Comparison of ENCODE assay signal across 8 cellular contexts in genomic region chr12:754871-755562, GRCh38. TPM values are rescaled to one million over a fixed set of nuclear protein-coding genes. Genes with fewer than 3 reads are reported as not detected.
DNase-seq lines count a peak whose midpoint lies in the region; ATAC-seq, FAIRE-seq and TF ChIP-seq lines count a peak whose summit lies in the region.

No MANE protein-coding gene starts in this region.

- intact Hi-C loops in A673 (cut with micrococcal nuclease; ENCODE audit: unreplicated experiment) = loop anchor here (5.0 to 10.0 kb wide), 2 partner anchors 57 to 840 kb away; partner anchors contain the start of gene FBXL14
- intact Hi-C loops in activated T-helper 2 cell treated with anti-CD3 and anti-CD28 coated beads, Interferon-gamma antibody, Interleukin-2, Interleukin-4, amounts not matched to agents 10 μg/mL and 5 μg/mL and 100 μg/mL, durations not matched to agents 14 hours and 24 hours and 36 hours (cut with micrococcal nuclease) = loop anchor here (10.0 kb wide), 1 partner anchor 940 kb away; the partner anchor contains the start of gene ADIPOR2

- H3K27me3 ChIP-seq in A673 (replicated peaks; ENCODE audit: insufficient read depth, low read depth, low read length, poor library complexity) = no peaks in the 10 kb centered on the region

- H3K36me3 Mint-ChIP-seq in activated T-helper 2 cell treated with anti-CD3 and anti-CD28 coated beads, Interferon-gamma antibody, Interleukin-2, Interleukin-4, amounts not matched to agents 10 μg/mL and 5 μg/mL and 100 μg/mL, durations not matched to agents 14 hours and 24 hours and 36 hours (ENCODE audit: low read depth) = peaks cover 44% of the 10 kb centered on the region

- ATAC-seq in GM18511 (IDR thresholded peaks at IDR 0.05; ENCODE audit: unreplicated experiment) = no peak

- H3K4me1 ChIP-seq in A673 (ENCODE audit: insufficient read depth, low read length, poor library complexity, severe bottlenecking) = peaks cover 18% of the 10 kb centered on the region

- H3K27ac ChIP-seq in A673 (ENCODE audit: low read depth, low read length, poor library complexity, severe bottlenecking) (no peak overlapping the region), skin epidermis (peak overlapping the region in 19 of 21 experiments; percentile 50 to 99 (median 98))

- POLR2A ChIA-PET in A673 (lab: Charles Lee; ENCODE audit: low non-redundant PET) = no interaction called here

- peaks cover 35% of the 10 kb centered on the region for H3K4me1 Mint-ChIP-seq in activated T-helper 2 cell treated with anti-CD3 and anti-CD28 coated beads, Interferon-gamma antibody, Interleukin-2, Interleukin-4, amounts not matched to agents 10 μg/mL and 5 μg/mL and 100 μg/mL, durations not matched to agents 14 hours and 24 hours and 36 hours (ENCODE audit: low read depth)

- no peaks in the 10 kb centered on the region for H3K9me3 Mint-ChIP-seq in activated T-helper 2 cell treated with anti-CD3 and anti-CD28 coated beads, Interferon-gamma antibody, Interleukin-2, Interleukin-4, amounts not matched to agents 10 μg/mL and 5 μg/mL and 100 μg/mL, durations not matched to agents 14 hours and 24 hours and 36 hours

- FAIRE-seq in G401.6 (lab: Jason Lieb, UNC) = peak; percentile 49

- peak; percentile 38; the same call in 1 of the 2 replicates for TF ChIP-seq CTCF in A673 (conservative IDR thresholded peaks at IDR 0.05; ENCODE audit: low read depth, low read length)

- peak overlapping the region; percentile 89 for H3K27ac Mint-ChIP-seq in activated T-helper 2 cell treated with anti-CD3 and anti-CD28 coated beads, Interferon-gamma antibody, Interleukin-2, Interleukin-4, amounts not matched to agents 10 μg/mL and 5 μg/mL and 100 μg/mL, durations not matched to agents 14 hours and 24 hours and 36 hours

- CTCF ChIA-PET in A673 (lab: Charles Lee) = no interaction called here

- no peaks in the 10 kb centered on the region for H3K36me3 ChIP-seq in A673 (ENCODE audit: insufficient read depth, low read length, poor library complexity, severe bottlenecking)

- no TSS peak for BruUV-seq in A673 (replicated peaks; lab: Mats Ljungman, UMichigan)

- DNase-seq in A673 (ENCODE audit: low spot score) (peak; percentile 62), NCI-H2171 (lab: John Stamatoyannopoulos, UW) (peak; percentile 47), hepatic stellate cell (ENCODE audit: low spot score) (peak; percentile 74), UCSD-AML1 (lab: John Stamatoyannopoulos, UW; ENCODE audit: unreplicated experiment) (no peak)
- no peak for DNase-seq in activated T-helper 2 cell treated with anti-CD3 and anti-CD28 coated beads, Interferon-gamma antibody, Interleukin-2, Interleukin-4, amounts not matched to agents 10 μg/mL and 5 μg/mL and 100 μg/mL, durations not matched to agents 14 hours and 24 hours and 36 hours (ENCODE audit: low spot score)

- H3K4me3 ChIP-seq in A673 (ENCODE audit: low read depth, low read length, poor library complexity, severe bottlenecking) (peak overlapping the region; percentile 92), skin epidermis (peak overlapping the region; percentile 57 to 91 (median 90))

- H3K4me3 Mint-ChIP-seq in activated T-helper 2 cell treated with anti-CD3 and anti-CD28 coated beads, Interferon-gamma antibody, Interleukin-2, Interleukin-4, amounts not matched to agents 10 μg/mL and 5 μg/mL and 100 μg/mL, durations not matched to agents 14 hours and 24 hours and 36 hours (ENCODE audit: low read depth) = peak overlapping the region; percentile 96

- no peaks in the 10 kb centered on the region for H3K9me3 ChIP-seq in A673 (ENCODE audit: low read depth, low read length, poor library complexity, severe bottlenecking)

- H3K27me3 Mint-ChIP-seq in activated T-helper 2 cell treated with anti-CD3 and anti-CD28 coated beads, Interferon-gamma antibody, Interleukin-2, Interleukin-4, amounts not matched to agents 10 μg/mL and 5 μg/mL and 100 μg/mL, durations not matched to agents 14 hours and 24 hours and 36 hours (ENCODE audit: low read depth) = no peaks in the 10 kb centered on the region

RNA-seq across cellular contexts. Expression of gene WNK1, which starts 2.6 kb away (rescaled TPM):
- total RNA-seq in A673 (2021) = 155 and 161 TPM in 2 replicates
- total RNA-seq in activated T-helper 2 cell treated with anti-CD3 and anti-CD28 coated beads, Interferon-gamma antibody, Interleukin-2, Interleukin-4, amounts not matched to agents 10 μg/mL and 5 μg/mL and 100 μg/mL, durations not matched to agents 14 hours and 24 hours and 36 hours = 146 and 157 TPM in 2 replicates

Comparison
In these comparisons a context has a peak if more than half of its experiments do, and no peak if none do; other contexts are left out.
1. DNase-seq: peak in A673 (single experiment), NCI-H2171 (single experiment) and hepatic stellate cell (single experiment); none in activated T-helper 2 cell treated with anti-CD3 and anti-CD28 coated beads, Interferon-gamma antibody, Interleukin-2, Interleukin-4, amounts not matched to agents 10 μg/mL and 5 μg/mL and 100 μg/mL, durations not matched to agents 14 hours and 24 hours and 36 hours (single experiment) and UCSD-AML1 (single experiment).